Comparison of ENCODE assay signal across 22 cellular contexts in the genomic region with DNA sequence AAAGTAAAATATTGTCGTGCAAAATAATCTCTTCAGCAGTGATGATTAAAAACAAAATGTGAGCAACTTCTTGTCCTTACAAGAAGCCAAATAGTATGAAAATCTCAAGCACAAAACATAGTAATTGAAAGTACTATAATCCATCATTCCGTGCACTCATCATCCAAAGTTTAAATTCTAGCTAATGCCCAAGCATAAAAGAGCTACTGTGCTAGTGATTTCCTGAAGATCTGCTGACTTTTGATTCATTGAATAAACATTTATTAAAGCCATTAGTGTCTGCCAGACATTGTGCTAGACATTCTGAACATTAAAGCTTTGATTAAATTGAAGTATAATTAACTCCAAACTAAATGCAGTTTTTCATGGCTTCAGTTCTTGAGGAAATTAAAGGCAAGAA.
A peak's percentile ranks its signal among the peaks of the same experiment; 100 is the strongest.
DNase-seq lines count a peak whose midpoint lies in the region; ATAC-seq and TF ChIP-seq lines count a peak whose summit lies in the region.
"Had no signal": no experiment of that assay in that cellular context is flagged by ENCODE, and none has a peak within 500 bp of the region (broad histone marks: within the 10 kb centered on the region; RNA-seq: fewer than 3 reads in every experiment).

No MANE protein-coding gene starts in this region.

- CTCF ChIA-PET in PC-3 (lab: Charles Lee): no interaction called here

- no peak overlapping the region for H3K27ac ChIP-seq in PC-3 (ENCODE audit: low read length)
- H3K27ac ChIP-seq: A549; BLaER1 treated with 17β-estradiol and CSF1 and Interleukin-3, amounts not matched to agents 10 nM and 100 nM had no signal

- H2AFZ ChIP-seq in PC-3 (ENCODE audit: low read length): no peak overlapping the region

- no peaks in the 10 kb centered on the region for H3K79me2 ChIP-seq in PC-3 (ENCODE audit: low read length)

- no peak overlapping the region for H3K4me3 ChIP-seq in retinal pigment epithelial cell (ENCODE audit: low read length)
- H3K4me3 ChIP-seq in PC-3 (ENCODE audit: low read length): no peak overlapping the region
- H3K4me3 ChIP-seq: A549; BLaER1 treated with 17β-estradiol and CSF1 and Interleukin-3, amounts not matched to agents 10 nM and 100 nM; HAP-1 had no signal

- no peaks in the 10 kb centered on the region for H4K20me1 ChIP-seq in PC-3 (ENCODE audit: low read length)
- H4K20me1 ChIP-seq: BLaER1 treated with 17β-estradiol and CSF1 and Interleukin-3, amounts not matched to agents 10 nM and 100 nM had no signal

- BruUV-seq in PC-3 (replicated peaks; lab: Mats Ljungman, UMichigan): no TSS peak

- in situ Hi-C loops in SK-MEL-5 (cut with HindIII; ENCODE audit: low pct_unique_long_range_greater_than_20kb, low sequenced_read_pairs): no loop called here

- DNase-seq in COLO829 (ENCODE audit: low spot score) (peak; percentile 90), SK-MEL-5 (ENCODE audit: low read depth, low spot score) (peak; percentile 78), foreskin melanocyte (peak; percentile 90), retinal pigment epithelial cell (ENCODE audit: low read depth) (peak; percentile 56), NCI-H2171 (lab: John Stamatoyannopoulos, UW) (no peak), PC-3 (no peak), NCI-H1092 (lab: John Stamatoyannopoulos, UW) (no peak)
- DNase-seq: 8988T; ACHN; AML-193; BE2C; Calu3; CD4-positive, alpha-beta T cell; CD8-positive, alpha-beta memory T cell; COR-L47; DMS79 treated with DMSO at 0.1 percent for 48 hours; GF-D8; GOT3; HFFc6 had no signal

- TF ChIP-seq CTCF in retinal pigment epithelial cell (conservative IDR thresholded peaks at IDR 0.05; ENCODE audit: low read depth, low read length) (no peak), PC-3 (conservative IDR thresholded peaks at IDR 0.05; ENCODE audit: low read depth, low read length) (no peak)

- 0 out of 2 replicates have a peak, but pooled peaks cover 3% of the 10 kb centered on the region for H3K27me3 ChIP-seq in PC-3 (ENCODE audit: low read length)
- H3K27me3 ChIP-seq: BE2C; BLaER1 treated with 17β-estradiol and CSF1 and Interleukin-3, amounts not matched to agents 10 nM and 100 nM had no signal

- no peaks in the 10 kb centered on the region for H3K36me3 ChIP-seq in PC-3 (ENCODE audit: low read depth, low read length)
- H3K36me3 ChIP-seq: BE2C; BLaER1 treated with 17β-estradiol and CSF1 and Interleukin-3, amounts not matched to agents 10 nM and 100 nM; HAP-1 had no signal

- no peaks in the 10 kb centered on the region for H3K9me2 ChIP-seq in PC-3 (replicated peaks; ENCODE audit: low read length)

- no peak for ATAC-seq in PC-3
- ATAC-seq: A549 had no signal

- H3K9me3 ChIP-seq in PC-3 (ENCODE audit: low read length): no peaks in the 10 kb centered on the region
- H3K9me3 ChIP-seq: A549; BE2C; BLaER1 treated with 17β-estradiol and CSF1 and Interleukin-3, amounts not matched to agents 10 nM and 100 nM; HAP-1 had no signal

- H3K9ac ChIP-seq in PC-3 (ENCODE audit: low read length): no peak overlapping the region
- H3K9ac ChIP-seq: BLaER1 treated with 17β-estradiol and CSF1 and Interleukin-3, amounts not matched to agents 10 nM and 100 nM had no signal

- H3K4me2 ChIP-seq in PC-3 (ENCODE audit: low read length): no peak overlapping the region
- H3K4me2 ChIP-seq: A549; BLaER1 treated with 17β-estradiol and CSF1 and Interleukin-3, amounts not matched to agents 10 nM and 100 nM had no signal

- no peaks in the 10 kb centered on the region for H3F3A ChIP-seq in PC-3 (ENCODE audit: low read length, unreplicated experiment)

- POLR2A ChIA-PET in PC-3 (lab: Charles Lee; ENCODE audit: unreplicated experiment): no interaction called here

- H3K4me1 ChIP-seq in PC-3 (ENCODE audit: insufficient read depth, low read length): no peaks in the 10 kb centered on the region
- H3K4me1 ChIP-seq: A549; BE2C; BLaER1 treated with 17β-estradiol and CSF1 and Interleukin-3, amounts not matched to agents 10 nM and 100 nM; HAP-1 had no signal

- intact Hi-C loops in PC-3 (cut with micrococcal nuclease): no loop called here

Comparison
In these comparisons a context has a peak if more than half of its experiments do, and no peak if none do; other contexts are left out.
1. DNase-seq: peak in COLO829 (single experiment), SK-MEL-5 (single experiment), foreskin melanocyte (single experiment) and retinal pigment epithelial cell (single experiment); none in NCI-H2171 (single experiment), PC-3 (single experiment) and NCI-H1092 (single experiment).